1 cellular context compared by ENCODE assay signal in the genomic region with DNA sequence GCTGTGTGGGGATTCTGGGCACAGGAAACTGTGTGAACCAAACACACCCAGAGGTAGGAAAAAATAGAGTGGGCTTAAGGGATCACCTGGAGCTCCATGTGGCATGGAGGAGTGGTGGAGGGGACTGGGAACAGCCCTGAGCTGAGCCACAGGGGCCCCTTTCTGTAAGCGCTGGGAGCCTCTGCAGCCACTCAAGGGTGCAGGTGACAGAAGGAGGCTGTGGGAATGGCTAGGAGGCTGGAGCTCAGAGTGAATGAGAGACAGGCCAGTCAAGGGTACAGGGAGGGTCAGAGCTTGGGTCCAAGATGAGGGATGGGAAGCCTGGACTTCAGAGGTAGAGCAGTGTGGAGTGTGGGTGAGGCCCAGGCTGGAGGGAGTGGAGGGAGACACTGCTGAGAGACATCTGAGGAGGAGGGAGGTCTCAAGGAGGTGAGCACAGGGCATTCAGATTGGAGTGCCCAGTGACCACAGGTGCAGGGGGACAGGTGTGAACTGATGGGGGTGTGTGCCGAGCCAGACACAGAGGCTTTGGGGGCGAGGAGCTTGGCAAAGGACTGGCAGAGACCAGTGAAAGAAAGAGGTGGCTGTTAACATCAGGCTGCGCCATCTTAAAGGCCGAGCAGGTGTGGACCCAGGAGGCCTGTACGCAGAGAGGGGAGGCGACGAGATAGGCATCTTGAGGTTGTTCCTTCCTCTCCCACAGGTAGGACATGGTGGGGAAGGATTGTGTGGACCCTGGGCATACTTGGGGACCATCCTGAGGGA.
TF ChIP-seq lines count a peak whose summit lies in the region.

No MANE protein-coding gene starts in this region.

TF ChIP-seq in H1, 55 proteins besides CTCF, POLR2A, EP300 and RAD21:
- TF ChIP-seq SP4 (IDR thresholded peaks at IDR 0.05; ENCODE audit: low read length): no peak
- TF ChIP-seq YY1 (IDR thresholded peaks at IDR 0.05; ENCODE audit: low read depth, low read length): no peak
- TF ChIP-seq JUND (IDR thresholded peaks at IDR 0.05; ENCODE audit: low read length): no peak
- no peak for TF ChIP-seq CHD1 (IDR thresholded peaks at IDR 0.05; ENCODE audit: low read depth, low read length)
- TF ChIP-seq EGR1 (IDR thresholded peaks at IDR 0.05; ENCODE audit: borderline replicate concordance, low read depth, low read length): no peak
- no peak for TF ChIP-seq NRF1 (IDR thresholded peaks at IDR 0.05; ENCODE audit: low read depth, low read length)
- no peak for TF ChIP-seq E2F6 (IDR thresholded peaks at IDR 0.05)
- TF ChIP-seq CREB1 (IDR thresholded peaks at IDR 0.05): no peak
- no peak for TF ChIP-seq TBP (IDR thresholded peaks at IDR 0.05; ENCODE audit: low read depth, low read length)
- no peak for TF ChIP-seq USF2 (IDR thresholded peaks at IDR 0.05; ENCODE audit: low read length)
- TF ChIP-seq RFX5 (IDR thresholded peaks at IDR 0.05; ENCODE audit: borderline replicate concordance, low read depth, low read length): no peak
- no peak for TF ChIP-seq RXRA (IDR thresholded peaks at IDR 0.05; ENCODE audit: insufficient read depth, low read depth, low read length)
- TF ChIP-seq TAF7 (optimal IDR thresholded peaks at IDR 0.05; ENCODE audit: borderline replicate concordance, low read depth, low read length): no peak
- TF ChIP-seq CEBPB (IDR thresholded peaks at IDR 0.05; ENCODE audit: low read depth, low read length): no peak
- no peak for TF ChIP-seq CHD2 (IDR thresholded peaks at IDR 0.05; ENCODE audit: low read length)
- TF ChIP-seq SRF (IDR thresholded peaks at IDR 0.05; ENCODE audit: low read depth, low read length): no peak
- no peak for TF ChIP-seq KDM5A (IDR thresholded peaks at IDR 0.05; ENCODE audit: low read length)
- no peak for TF ChIP-seq KDM1A (IDR thresholded peaks at IDR 0.05; ENCODE audit: borderline replicate concordance, low read length)
- TF ChIP-seq ASH2L (IDR thresholded peaks at IDR 0.05; ENCODE audit: low read length): no peak
